ENCODE assay signal across 39 cellular contexts in genomic region chr12:130330685-130331084, GRCh38. TPM values are rescaled to one million over a fixed set of nuclear protein-coding genes. Genes with fewer than 3 reads are reported as not detected.
"Had no signal": no experiment of that assay in that cellular context is flagged by ENCODE, and none has a peak within 500 bp of the region (broad histone marks: within the 10 kb centered on the region; RNA-seq: fewer than 3 reads in every experiment).

No MANE protein-coding gene starts in this region.

- H3K27me3 ChIP-seq: adrenal gland, body of pancreas, brain microvascular endothelial cell had no signal

- H3K27ac Mint-ChIP-seq: activated B cell treated with CpG ODN at 0.5 μM for 24 hours; activated CD4-positive, alpha-beta memory T cell treated with anti-CD3 and anti-CD28 coated beads for 36 hours; activated CD4-positive, alpha-beta T cell treated with anti-CD3 and anti-CD28 coated beads, Interleukin-2, amount 10 ng/mL, durations not matched to agents 24 days and 14 days; activated CD8-positive, alpha-beta T cell treated with anti-CD3 and anti-CD28 coated beads for 36 hours; activated naive CD4-positive, alpha-beta T cell treated with anti-CD3 and anti-CD28 coated beads for 36 hours; activated naive CD4-positive, alpha-beta T cell treated with anti-CD3 and anti-CD28 coated beads, Interleukin-2, amount 50 U/mL, for 72 hours; activated naive CD8-positive, alpha-beta T cell treated with anti-CD3 and anti-CD28 coated beads for 36 hours; activated T-cell treated with anti-CD3 and anti-CD28 coated beads, Interleukin-2, amount 50 U/mL, for 72 hours; activated T-helper 1 cell treated with anti-CD3 and anti-CD28 coated beads, Interleukin-12 subunit alpha, Interleukin-12 subunit beta, Interleukin-2, Interleukin-4 antibody, amounts not matched to agents 30 ng/mL and 10 ng/mL and 1 ng/mL, durations not matched to agents 14 hours and 24 hours and 36 hours; activated T-helper 17 cell treated with anti-CD3 and anti-CD28 coated beads, Interleukin-2, amount 50 U/mL, for 72 hours; T-helper 1 cell treated with Interleukin-12 subunit alpha and Interleukin-12 subunit beta and Interleukin-4 antibody, amounts not matched to agents 30 μg/mL and 1 μg/mL, for 36 hours; T-helper 2 cell treated with Interferon-gamma antibody and Interleukin-4, amounts not matched to agents 5 μg/mL and 100 μg/mL, for 36 hours had no signal

- H3K36me3 Mint-ChIP-seq: activated CD4-positive, alpha-beta memory T cell treated with anti-CD3 and anti-CD28 coated beads for 36 hours; activated naive CD4-positive, alpha-beta T cell treated with anti-CD3 and anti-CD28 coated beads, Interleukin-2, amount 50 U/mL, for 72 hours; activated naive CD8-positive, alpha-beta T cell treated with anti-CD3 and anti-CD28 coated beads for 36 hours had no signal

- H3K4me1 ChIP-seq: adrenal gland, body of pancreas, breast epithelium had no signal

- DNase-seq: activated B cell treated with CpG ODN at 0.5 μM for 24 hours; activated CD4-positive, alpha-beta memory T cell treated with anti-CD3 and anti-CD28 coated beads for 36 hours; activated CD4-positive, alpha-beta T cell treated with anti-CD3 and anti-CD28 coated beads for 4 hours; activated CD4-positive, alpha-beta T cell treated with anti-CD3 and anti-CD28 coated beads, Interleukin-2, amount 10 ng/mL, durations not matched to agents 24 days and 14 days; activated CD4-positive, alpha-beta T cell treated with anti-CD3 and anti-CD28 coated beads, Interleukin-2, amount 50 U/mL, for 1 hour; activated CD4-positive, alpha-beta T cell treated with anti-CD3 and anti-CD28 coated beads, Interleukin-2, amount 50 U/mL, for 4 hours; activated CD4-positive, CD25-positive, alpha-beta regulatory T cell treated with anti-CD3 and anti-CD28 coated beads, Interleukin-2, amount 50 U/mL, for 72 hours; activated CD8-positive, alpha-beta memory T cell treated with anti-CD3 and anti-CD28 coated beads, Interleukin-2, amount 50 U/mL, for 4 hours; activated CD8-positive, alpha-beta T cell treated with anti-CD3 and anti-CD28 coated beads for 36 hours; activated effector memory CD4-positive, alpha-beta T cell treated with anti-CD3 and anti-CD28 coated beads, Interleukin-2, amount 50 U/mL, for 16 hours; activated gamma-delta T cell treated with Interleukin-2 at 50 U/mL for 16 hours; activated naive CD4-positive, alpha-beta T cell; activated naive CD4-positive, alpha-beta T cell treated with anti-CD3 and anti-CD28 coated beads for 36 hours; activated naive CD4-positive, alpha-beta T cell treated with anti-CD3 and anti-CD28 coated beads, Interleukin-2, amount 50 U/mL, for 16 hours; activated naive CD8-positive, alpha-beta T cell treated with anti-CD3 and anti-CD28 coated beads for 36 hours; activated T-cell treated with anti-CD3 and anti-CD28 coated beads for 4 hours; activated T-cell treated with anti-CD3 and anti-CD28 coated beads, Interleukin-2, amount 50 U/mL, for 1 hour; activated T-cell treated with anti-CD3 and anti-CD28 coated beads, Interleukin-2, amount 50 U/mL, for 4 hours; activated T-cell treated with anti-CD3 and anti-CD28 coated beads, Interleukin-2, amount 50 U/mL, for 72 hours; adrenal gland; amniotic stem cell; aorta; body of pancreas; brain microvascular endothelial cell; central memory CD4-positive, alpha-beta T cell; T-helper 1 cell; T-helper 2 cell; T-helper 9 cell had no signal

- H3K4me1 Mint-ChIP-seq: activated B cell treated with CpG ODN at 0.5 μM for 24 hours; activated CD4-positive, alpha-beta T cell treated with anti-CD3 and anti-CD28 coated beads, Interleukin-2, amount 10 ng/mL, durations not matched to agents 24 days and 14 days; activated naive CD8-positive, alpha-beta T cell treated with anti-CD3 and anti-CD28 coated beads for 36 hours; activated T-helper 17 cell treated with anti-CD3 and anti-CD28 coated beads, Interleukin-2, amount 50 U/mL, for 72 hours had no signal

- H3K9me3 Mint-ChIP-seq: activated B cell treated with CpG ODN at 0.5 μM for 24 hours; activated CD4-positive, alpha-beta memory T cell treated with anti-CD3 and anti-CD28 coated beads for 36 hours; activated CD4-positive, alpha-beta T cell treated with anti-CD3 and anti-CD28 coated beads, Interleukin-2, amount 10 ng/mL, durations not matched to agents 24 days and 14 days; activated CD8-positive, alpha-beta T cell treated with anti-CD3 and anti-CD28 coated beads for 36 hours; activated naive CD4-positive, alpha-beta T cell treated with anti-CD3 and anti-CD28 coated beads for 36 hours; activated naive CD4-positive, alpha-beta T cell treated with anti-CD3 and anti-CD28 coated beads, Interleukin-2, amount 50 U/mL, for 72 hours; activated naive CD8-positive, alpha-beta T cell treated with anti-CD3 and anti-CD28 coated beads for 36 hours; activated T-cell treated with anti-CD3 and anti-CD28 coated beads, Interleukin-2, amount 50 U/mL, for 4 hours; activated T-cell treated with anti-CD3 and anti-CD28 coated beads, Interleukin-2, amount 50 U/mL, for 72 hours; activated T-helper 1 cell treated with anti-CD3 and anti-CD28 coated beads, Interleukin-12 subunit alpha, Interleukin-12 subunit beta, Interleukin-2, Interleukin-4 antibody, amounts not matched to agents 30 ng/mL and 10 ng/mL and 1 ng/mL, durations not matched to agents 14 hours and 24 hours and 36 hours; activated T-helper 17 cell treated with anti-CD3 and anti-CD28 coated beads, Interleukin-2, amount 50 U/mL, for 72 hours; T-helper 1 cell treated with Interleukin-12 subunit alpha and Interleukin-12 subunit beta and Interleukin-4 antibody, amounts not matched to agents 30 μg/mL and 1 μg/mL, for 36 hours; T-helper 2 cell treated with Interferon-gamma antibody and Interleukin-4, amounts not matched to agents 5 μg/mL and 100 μg/mL, for 36 hours had no signal

- H3K4me3 Mint-ChIP-seq: activated B cell treated with CpG ODN at 0.5 μM for 24 hours; activated CD4-positive, alpha-beta memory T cell treated with anti-CD3 and anti-CD28 coated beads for 36 hours; activated CD4-positive, alpha-beta T cell treated with anti-CD3 and anti-CD28 coated beads, Interleukin-2, amount 10 ng/mL, durations not matched to agents 24 days and 14 days; activated CD8-positive, alpha-beta T cell treated with anti-CD3 and anti-CD28 coated beads for 36 hours; activated naive CD4-positive, alpha-beta T cell treated with anti-CD3 and anti-CD28 coated beads for 36 hours; activated naive CD8-positive, alpha-beta T cell treated with anti-CD3 and anti-CD28 coated beads for 36 hours; activated T-cell treated with anti-CD3 and anti-CD28 coated beads, Interleukin-2, amount 50 U/mL, for 4 hours; activated T-cell treated with anti-CD3 and anti-CD28 coated beads, Interleukin-2, amount 50 U/mL, for 72 hours; activated T-helper 1 cell treated with anti-CD3 and anti-CD28 coated beads, Interleukin-12 subunit alpha, Interleukin-12 subunit beta, Interleukin-2, Interleukin-4 antibody, amounts not matched to agents 30 ng/mL and 10 ng/mL and 1 ng/mL, durations not matched to agents 14 hours and 24 hours and 36 hours; activated T-helper 17 cell treated with anti-CD3 and anti-CD28 coated beads, Interleukin-2, amount 50 U/mL, for 72 hours; T-helper 1 cell treated with Interleukin-12 subunit alpha and Interleukin-12 subunit beta and Interleukin-4 antibody, amounts not matched to agents 30 μg/mL and 1 μg/mL, for 36 hours; T-helper 2 cell treated with Interferon-gamma antibody and Interleukin-4, amounts not matched to agents 5 μg/mL and 100 μg/mL, for 36 hours had no signal

- H3K27ac ChIP-seq: adrenal gland, body of pancreas, brain microvascular endothelial cell, breast epithelium, VCaP had no signal

- H3K4me3 ChIP-seq: adrenal gland, body of pancreas, breast epithelium had no signal

- H3K36me3 ChIP-seq: adrenal gland, brain microvascular endothelial cell, breast epithelium had no signal

- H3K9me3 ChIP-seq: adrenal gland, body of pancreas, breast epithelium had no signal

- ATAC-seq: activated CD8-positive, alpha-beta T cell treated with anti-CD3 and anti-CD28 coated beads for 36 hours; activated naive CD4-positive, alpha-beta T cell treated with anti-CD3 and anti-CD28 coated beads, Interleukin-2, amount 50 U/mL, for 72 hours; activated T-cell treated with anti-CD3 and anti-CD28 coated beads, Interleukin-2, amount 50 U/mL, for 4 hours; activated T-cell treated with anti-CD3 and anti-CD28 coated beads, Interleukin-2, amount 50 U/mL, for 72 hours; activated T-helper 17 cell treated with anti-CD3 and anti-CD28 coated beads, Interleukin-2, amount 50 U/mL, for 72 hours; body of pancreas had no signal

- FAIRE-seq: astrocyte, TTC549 had no signal

RNA-seq across cellular contexts. Expression of gene PIWIL1, which starts 7.0 kb away (rescaled TPM):
- total RNA-seq: activated B cell treated with CpG ODN at 0.5 μM for 24 hours; activated CD4-positive, alpha-beta memory T cell treated with anti-CD3 and anti-CD28 coated beads for 36 hours; activated CD4-positive, alpha-beta T cell treated with anti-CD3 and anti-CD28 coated beads, Interleukin-2, amount 10 ng/mL, durations not matched to agents 24 days and 14 days; activated CD8-positive, alpha-beta memory T cell treated with anti-CD3 and anti-CD28 coated beads for 36 hours; activated CD8-positive, alpha-beta T cell treated with anti-CD3 and anti-CD28 coated beads for 36 hours; activated naive CD4-positive, alpha-beta T cell treated with anti-CD3 and anti-CD28 coated beads for 36 hours; activated naive CD4-positive, alpha-beta T cell treated with anti-CD3 and anti-CD28 coated beads, Interleukin-2, amount 50 U/mL, for 72 hours; activated naive CD8-positive, alpha-beta T cell treated with anti-CD3 and anti-CD28 coated beads for 36 hours; activated T-cell treated with anti-CD3 and anti-CD28 coated beads, Interleukin-2, amount 50 U/mL, for 4 hours; activated T-cell treated with anti-CD3 and anti-CD28 coated beads, Interleukin-2, amount 50 U/mL, for 72 hours; activated T-helper 1 cell treated with anti-CD3 and anti-CD28 coated beads, Interleukin-12 subunit alpha, Interleukin-12 subunit beta, Interleukin-2, Interleukin-4 antibody, amounts not matched to agents 30 ng/mL and 10 ng/mL and 1 ng/mL, durations not matched to agents 14 hours and 24 hours and 36 hours; activated T-helper 17 cell treated with anti-CD3 and anti-CD28 coated beads, Interleukin-2, amount 50 U/mL, for 72 hours; aorta; astrocyte; body of pancreas; cardiac septum had no signal
- polyA plus RNA-seq: aorta had no signal
